ENCODE assay signal across 19 cellular contexts in genomic region chr2:110838657-110839357, GRCh38.
DNase-seq lines count a peak whose midpoint lies in the region; ATAC-seq and TF ChIP-seq lines count a peak whose summit lies in the region.
"Had no signal": no experiment of that assay in that cellular context is flagged by ENCODE, and none has a peak within 500 bp of the region (broad histone marks: within the 10 kb centered on the region; RNA-seq: fewer than 3 reads in every experiment).

No MANE protein-coding gene starts in this region.

- intact Hi-C loops in Right ventricle myocardium inferior (cut with DNase I): no loop called here
- intact Hi-C loops in cardiac septum (cut with DNase I): no loop called here

- H3K36me3 ChIP-seq in SK-N-SH (replicated peaks in 1 of 2; ENCODE audit: control insufficient read depth in 1 of 2, insufficient read depth in 2 of 2, low read length in 1 of 2): no peaks in the 10 kb centered on the region
- H3K36me3 ChIP-seq: BLaER1, MG63 had no signal

- POLR2A ChIA-PET in SK-N-SH (lab: Yijun Ruan, JAX): no interaction called here
- POLR2A ChIA-PET in GM10248 (lab: Yijun Ruan, JAX): no interaction called here

- no peaks in the 10 kb centered on the region for H3F3A ChIP-seq in SK-N-SH (replicated peaks; ENCODE audit: insufficient read depth)

- H3K9me3 Mint-ChIP-seq in nephron progenitor cell: no peaks in the 10 kb centered on the region
- H3K9me3 Mint-ChIP-seq: CD8-positive, alpha-beta memory T cell had no signal

- CTCF ChIA-PET in SK-N-SH (lab: Yijun Ruan, JAX) (interaction anchor here (1.0 to 2.6 kb wide), 3 partner anchors 15 to 281 kb away, joined by 3 to 10 read pairs (median 3); no protein-coding TSS in a partner anchor), GM10248 (lab: Yijun Ruan, JAX) (interaction anchor here (1.0 to 5.4 kb wide), 2 partner anchors 14 to 27 kb away, joined by 3 to 23 read pairs; no protein-coding TSS in a partner anchor)

- H3K27me3 Mint-ChIP-seq in nephron progenitor cell (ENCODE audit: low read depth, poor library complexity): peaks cover 10% of the 10 kb centered on the region

- no peaks in the 10 kb centered on the region for H3K9me2 ChIP-seq in SK-N-SH

- H3K9me3 ChIP-seq in SK-N-SH: no peaks in the 10 kb centered on the region
- H3K9me3 ChIP-seq: BLaER1, MG63 had no signal

- peak overlapping the region in 1 of 2 experiments; percentile 28; a peak in 2 of 4 replicates for H3K27ac ChIP-seq in SK-N-SH (ENCODE audit: low read depth in 2 of 2, low read length in 1 of 2)
- H3K27ac ChIP-seq: BLaER1, HL-60 had no signal

- TF ChIP-seq EP300 in SK-N-SH (IDR thresholded peaks at IDR 0.05; ENCODE audit: borderline replicate concordance in 1 of 2, low read depth in 1 of 2, low read length in 1 of 2): peak in 1 of 2 experiments; percentile 44; a peak in 1 of 4 replicates

- WGBS in SK-N-SH (ENCODE audit: low lambda C conversion rate): 11% methylated on average over 5 of the region's 5 CpGs

- no peak overlapping the region for H2AFZ ChIP-seq in SK-N-SH (ENCODE audit: low read depth)

- H3K4me2 ChIP-seq in SK-N-SH: no peak overlapping the region
- H3K4me2 ChIP-seq: BLaER1 had no signal

- no peaks in the 10 kb centered on the region for H4K20me1 ChIP-seq in SK-N-SH (ENCODE audit: insufficient read depth)
- H4K20me1 ChIP-seq: BLaER1 had no signal

- H3K4me3 Mint-ChIP-seq in nephron progenitor cell: no peak overlapping the region
- H3K4me3 Mint-ChIP-seq: CD8-positive, alpha-beta memory T cell had no signal

- H3K4me1 Mint-ChIP-seq in nephron progenitor cell: peaks cover 43% of the 10 kb centered on the region

- no peaks in the 10 kb centered on the region for H3K36me3 Mint-ChIP-seq in nephron progenitor cell (ENCODE audit: low read depth)
- H3K36me3 Mint-ChIP-seq: CD8-positive, alpha-beta memory T cell had no signal

- DNase-seq in Right ventricle myocardium inferior (ENCODE audit: missing footprints) (no peak), cardiac septum (ENCODE audit: low spot score) (no peak), SK-N-SH (peak; percentile 53), nephron progenitor cell (no peak), RKO (ENCODE audit: low spot score) (no peak), GM10248 (ENCODE audit: extremely low spot score) (no peak), HuH-7 (ENCODE audit: low spot score) (no peak)
- DNase-seq: CD8-positive, alpha-beta memory T cell; DMS79 treated with DMSO at 0.1 percent for 48 hours; H7; KG1; MG63; NCI-H187; NCI-H526 treated with DMSO at 0.1 percent for 48 hours; OCI-M1; RPMI8226 had no signal

- H3K4me3 ChIP-seq in SK-N-SH (ENCODE audit: low read depth in 2 of 2, low read length in 1 of 2): no peak overlapping the region
- H3K4me3 ChIP-seq: BLaER1, GM12878, MG63 had no signal

- peak overlapping the region; percentile 1 for H3K27ac Mint-ChIP-seq in nephron progenitor cell
- H3K27ac Mint-ChIP-seq: CD8-positive, alpha-beta memory T cell had no signal

- peaks cover 0 to 28% of the 10 kb centered on the region in 2 experiments; a peak in 2 of 4 replicates for H3K4me1 ChIP-seq in SK-N-SH (ENCODE audit: control insufficient read depth in 1 of 2, insufficient read depth in 2 of 2, low read depth in 1 of 2, low read length in 1 of 2)

- H3K27me3 ChIP-seq in SK-N-SH (ENCODE audit: insufficient read depth): peaks cover 25% of the 10 kb centered on the region; the same call in 1 of the 2 replicates
- H3K27me3 ChIP-seq: BLaER1, MG63 had no signal

- TF ChIP-seq RAD21 in SK-N-SH (IDR thresholded peaks at IDR 0.05; ENCODE audit: low read length): no peak; the same call in 1 of the 2 replicates

- no peaks in the 10 kb centered on the region for H3K79me2 ChIP-seq in SK-N-SH (ENCODE audit: insufficient read depth)

- TF ChIP-seq CTCF in SK-N-SH (IDR thresholded peaks at IDR 0.05): no peak
- no peak for TF ChIP-seq CTCF in nephron progenitor cell (IDR thresholded peaks at IDR 0.05)
- no peak for TF ChIP-seq CTCF in GM10248 (IDR thresholded peaks at IDR 0.05; ENCODE audit: control extremely low read depth, extremely low read depth, low read depth, missing control alignments)

- no peak overlapping the region for H3K9ac ChIP-seq in SK-N-SH
- H3K9ac ChIP-seq: BLaER1 had no signal

- ATAC-seq in Right ventricle myocardium inferior: peak; percentile 28
- ATAC-seq: GM12878 had no signal

TF ChIP-seq in SK-N-SH, 30 proteins besides CTCF, POLR2A, EP300 and RAD21:
- TF ChIP-seq GATA2 (CRISPR knock-in tag; IDR thresholded peaks at IDR 0.05): peak; percentile 55; the same call in 1 of the 2 replicates
- peak; percentile 36; the same call in 1 of the 2 replicates for TF ChIP-seq RCOR1 (IDR thresholded peaks at IDR 0.05; ENCODE audit: low read length)
- TF ChIP-seq SIN3A (IDR thresholded peaks at IDR 0.05; ENCODE audit: borderline replicate concordance, low read depth, low read length): no peak
- no peak for TF ChIP-seq JUND (IDR thresholded peaks at IDR 0.05)
- TF ChIP-seq FOXJ3 (CRISPR knock-in tag; IDR thresholded peaks at IDR 0.05): no peak
- TF ChIP-seq MXI1 (IDR thresholded peaks at IDR 0.05; ENCODE audit: low read depth, low read length): no peak
- TF ChIP-seq TEAD4 (IDR thresholded peaks at IDR 0.05; ENCODE audit: borderline replicate concordance, insufficient read depth): no peak
- no peak for TF ChIP-seq POLR2AphosphoS5 (IDR thresholded peaks at IDR 0.05; ENCODE audit: low read depth, low read length)
- TF ChIP-seq SMC3 (IDR thresholded peaks at IDR 0.05; ENCODE audit: low read depth, low read length): no peak
